ENCODE assay signal across 9 cellular contexts in genomic region chr6:113644861-113645575, GRCh38.
DNase-seq lines count a peak whose midpoint lies in the region; ATAC-seq and TF ChIP-seq lines count a peak whose summit lies in the region.
"Had no signal": no experiment of that assay in that cellular context is flagged by ENCODE, and none has a peak within 500 bp of the region (broad histone marks: within the 10 kb centered on the region; RNA-seq: fewer than 3 reads in every experiment).

No MANE protein-coding gene starts in this region.

- DNase-seq in GM12865 (ENCODE audit: low read depth) (peak; percentile 79), LoVo (ENCODE audit: low spot score) (peak; percentile 79), epithelial cell of esophagus (ENCODE audit: low read depth) (peak; percentile 95), gastrocnemius medialis (no peak), KG1 (lab: John Stamatoyannopoulos, UW) (no peak), caudate nucleus (lab: John Stamatoyannopoulos, UW) (no peak), immature natural killer cell (no peak), GM23338 (ENCODE audit: low spot score) (no peak)
- DNase-seq: hippocampal formation had no signal

- H3K4me3 Mint-ChIP-seq in immature natural killer cell (no peak overlapping the region), GM23338 (no peak overlapping the region)

- H3K4me2 ChIP-seq in GM23338 = no peak overlapping the region

- H3K36me3 ChIP-seq in gastrocnemius medialis (no peaks in the 10 kb centered on the region), GM23338 (ENCODE audit: insufficient read depth) (no peaks in the 10 kb centered on the region)

- H3K9me3 ChIP-seq in gastrocnemius medialis = no peaks in the 10 kb centered on the region

- intact Hi-C loops in gastrocnemius medialis (cut with DNase I; ENCODE audit: low total_unique reads) = no loop called here

- H3K36me3 Mint-ChIP-seq in immature natural killer cell = no peaks in the 10 kb centered on the region
- H3K36me3 Mint-ChIP-seq in GM23338 (ENCODE audit: low read depth) = no peaks in the 10 kb centered on the region

- TF ChIP-seq CTCF in GM12865 (IDR thresholded peaks at IDR 0.05; ENCODE audit: insufficient read depth, low read depth, low read length, missing control alignments) (no peak), epithelial cell of esophagus (IDR thresholded peaks at IDR 0.05; ENCODE audit: insufficient read depth, low read depth, low read length, missing control alignments) (no peak), gastrocnemius medialis (IDR thresholded peaks at IDR 0.05 in 4 of 5, conservative IDR thresholded peaks at IDR 0.05 in 1 of 5) (no peak), GM23338 (conservative IDR thresholded peaks at IDR 0.05; ENCODE audit: low read depth in 2 of 2) (no peak)

- no peak overlapping the region for H3K27ac Mint-ChIP-seq in immature natural killer cell
- no peak overlapping the region for H3K27ac Mint-ChIP-seq in GM23338

- H3K27me3 Mint-ChIP-seq in immature natural killer cell (ENCODE audit: low read depth in 3 of 3) (peaks cover 2 to 4% (median 2%) of the 10 kb centered on the region in 3 donors), GM23338 (ENCODE audit: insufficient read depth, low read depth, poor library complexity) (peaks cover 9% of the 10 kb centered on the region)

- H3K4me1 Mint-ChIP-seq in immature natural killer cell = no peaks in the 10 kb centered on the region
- peaks cover 18% of the 10 kb centered on the region; the same call in 2 of the 3 replicates for H3K4me1 Mint-ChIP-seq in GM23338

- no peak overlapping the region for H2AFZ ChIP-seq in GM23338

- no peaks in the 10 kb centered on the region for H3K9me2 ChIP-seq in GM23338 (ENCODE audit: insufficient read depth)

- peaks cover 0 to 3% (median 2%) of the 10 kb centered on the region in 6 donors for H3K9me3 Mint-ChIP-seq in immature natural killer cell
- no peaks in the 10 kb centered on the region for H3K9me3 Mint-ChIP-seq in GM23338

- in situ Hi-C loops in gastrocnemius medialis (cut with MboI; ENCODE audit: low sequenced_read_pairs in 4 of 4) = no loop called here

- H3K27me3 ChIP-seq in gastrocnemius medialis (no peaks in the 10 kb centered on the region), GM23338 (ENCODE audit: insufficient read depth) (no peaks in the 10 kb centered on the region)

- H3K27ac ChIP-seq in gastrocnemius medialis (peak overlapping the region in 3 of 4 donors; percentile 16 to 28 (median 26)), caudate nucleus (ENCODE audit: low read depth, low read length) (no peak overlapping the region), GM23338 (ENCODE audit: low read depth) (no peak overlapping the region)

- H4K20me1 ChIP-seq in GM23338 (replicated peaks; ENCODE audit: insufficient read depth) = no peaks in the 10 kb centered on the region

- peak overlapping the region; percentile 44 for H3K4me3 ChIP-seq in GM12865 (ENCODE audit: low read depth, low read length)
- H3K4me3 ChIP-seq in epithelial cell of esophagus (ENCODE audit: low read length) = no peak overlapping the region
- no peak overlapping the region for H3K4me3 ChIP-seq in gastrocnemius medialis
- H3K4me3 ChIP-seq in GM23338 = no peak overlapping the region

- H3K4me1 ChIP-seq in gastrocnemius medialis (peaks cover 0 to 3% of the 10 kb centered on the region in 2 donors), GM23338 (ENCODE audit: insufficient read depth) (peaks cover 7% of the 10 kb centered on the region; the same call in 1 of the 2 replicates)

- no peaks in the 10 kb centered on the region for H3K79me2 ChIP-seq in GM23338 (replicated peaks; ENCODE audit: insufficient read depth)

- TF ChIP-seq POLR2A in gastrocnemius medialis (IDR thresholded peaks at IDR 0.05) = no peak

- no peaks in the 10 kb centered on the region for H3F3A ChIP-seq in GM23338 (replicated peaks; ENCODE audit: low read depth)

- ATAC-seq in gastrocnemius medialis (peak in 1 of 2 donors; percentile 18), GM23338 (no peak)

TF ChIP-seq in GM23338, 12 proteins besides CTCF, POLR2A, EP300 and RAD21:
- TF ChIP-seq JUNB (IDR thresholded peaks at IDR 0.05; ENCODE audit: unreplicated experiment) = no peak
- TF ChIP-seq ZNF462 (CRISPR knock-in tag; IDR thresholded peaks at IDR 0.05) = no peak
- no peak for TF ChIP-seq EZH2phosphoT487 (IDR thresholded peaks at IDR 0.05; ENCODE audit: unreplicated experiment)
- no peak for TF ChIP-seq CREB1 (CRISPR knock-in tag; IDR thresholded peaks at IDR 0.05; ENCODE audit: low read depth)
- TF ChIP-seq ZNF331 (CRISPR knock-in tag; IDR thresholded peaks at IDR 0.05; ENCODE audit: low read depth) = no peak

Comparison
In these comparisons a context has a peak if more than half of its experiments do, and no peak if none do; other contexts are left out.
1. DNase-seq: peak in GM12865 (single experiment), LoVo (single experiment) and epithelial cell of esophagus (single experiment); none in gastrocnemius medialis (0 of 2), KG1 (single experiment), caudate nucleus (0 of 61), immature natural killer cell (0 of 3) and GM23338 (single experiment).
2. H3K27ac ChIP-seq: peak in gastrocnemius medialis (3 of 4); none in caudate nucleus (single experiment) and GM23338 (single experiment).